ENCODE assay signal across 2 cellular contexts in genomic region chrX:119573222-119573621, GRCh38.
TF ChIP-seq lines count a peak whose summit lies in the region.

No MANE protein-coding gene starts in this region.

TF ChIP-seq in endothelial cell of umbilical vein, 7 proteins besides CTCF, POLR2A, EP300 and RAD21:
- TF ChIP-seq GATA2 (IDR thresholded peaks at IDR 0.05; ENCODE audit: insufficient read depth, insufficient read length, low read depth, low read length) (no peak), POLR2AphosphoS5 (IDR thresholded peaks at IDR 0.05; ENCODE audit: insufficient read depth, low read depth, low read length) (no peak), FOS (IDR thresholded peaks at IDR 0.05; ENCODE audit: borderline replicate concordance, insufficient read depth, low read length) (no peak), MYC (IDR thresholded peaks at IDR 0.05; ENCODE audit: low read depth, low read length) (no peak), JUN (IDR thresholded peaks at IDR 0.05; ENCODE audit: borderline replicate concordance, insufficient read depth, insufficient read length, low read depth) (no peak), EZH2 (IDR thresholded peaks at IDR 0.05; ENCODE audit: borderline replicate concordance, low read depth, low read length, severe bottlenecking) (no peak)
- TF ChIP-seq, protein P1, sequence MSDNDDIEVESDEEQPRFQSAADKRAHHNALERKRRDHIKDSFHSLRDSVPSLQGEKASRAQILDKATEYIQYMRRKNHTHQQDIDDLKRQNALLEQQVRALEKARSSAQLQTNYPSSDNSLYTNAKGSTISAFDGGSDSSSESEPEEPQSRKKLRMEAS (IDR thresholded peaks at IDR 0.05; ENCODE audit: insufficient read depth, insufficient read length), result no peak
TF ChIP-seq in endothelial cell of umbilical vein: peak in this region for 0.

TF ChIP-seq in HEK293T, 16 proteins besides CTCF, POLR2A, EP300 and RAD21:
- TF ChIP-seq TARDBP (IDR thresholded peaks at IDR 0.05) (no peak), HDGF (IDR thresholded peaks at IDR 0.05; ENCODE audit: borderline replicate concordance) (no peak), LEF1 (IDR thresholded peaks at IDR 0.05; ENCODE audit: borderline replicate concordance) (no peak), SP1 (IDR thresholded peaks at IDR 0.05) (no peak), FOXK2 (IDR thresholded peaks at IDR 0.05) (no peak), BHLHE40 (IDR thresholded peaks at IDR 0.05; ENCODE audit: borderline replicate concordance) (no peak)
